ENCODE assay signal across 15 cellular contexts in the genomic region with DNA sequence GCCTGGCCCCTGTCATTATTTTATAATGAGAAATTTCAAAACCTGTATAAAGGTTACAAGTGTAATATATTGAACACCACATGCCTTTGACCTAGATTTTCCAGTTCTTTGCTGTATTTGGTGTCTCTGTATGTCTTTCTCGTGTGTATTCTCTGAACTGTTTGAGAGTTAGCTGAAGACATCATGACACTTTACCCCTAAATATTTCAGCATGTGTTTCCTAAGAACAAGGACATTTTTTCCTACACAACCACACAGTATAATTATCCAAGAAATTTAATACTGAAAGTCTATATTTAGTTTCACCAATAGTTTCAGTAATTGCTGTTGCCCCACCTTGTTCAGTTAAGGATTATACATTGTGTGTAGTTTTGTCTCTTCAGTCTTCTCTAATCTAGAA.
"Had no signal": no experiment of that assay in that cellular context is flagged by ENCODE, and none has a peak within 500 bp of the region (broad histone marks: within the 10 kb centered on the region; RNA-seq: fewer than 3 reads in every experiment).

No MANE protein-coding gene starts in this region.

- H3K27ac ChIP-seq: breast epithelium, skin epidermis, suprapubic skin, tibial nerve had no signal

- H3K36me3 ChIP-seq: breast epithelium, suprapubic skin, tibial nerve had no signal

- H3K4me3 ChIP-seq: breast epithelium, heart left ventricle, skin epidermis, suprapubic skin, tibial nerve had no signal

- H3K9me3 ChIP-seq: breast epithelium, heart left ventricle, suprapubic skin, tibial nerve had no signal

- ATAC-seq: stimulated activated naive CD8-positive, alpha-beta T cell treated with anti-CD3 and anti-CD28 coated beads, Interleukin-15, amount 100 ng/mL, for 72 hours had no signal

- DNase-seq: activated CD4-positive, alpha-beta T cell treated with anti-CD3 and anti-CD28 coated beads for 4 hours; activated CD4-positive, alpha-beta T cell treated with anti-CD3 and anti-CD28 coated beads, Interleukin-2, amount 50 U/mL, for 48 hours; activated CD4-positive, CD25-positive, alpha-beta regulatory T cell; activated CD8-positive, alpha-beta memory T cell treated with anti-CD3 and anti-CD28 coated beads, Interleukin-2, amount 50 U/mL, for 48 hours; activated naive CD4-positive, alpha-beta T cell treated with anti-CD3 and anti-CD28 coated beads for 36 hours; activated T-cell treated with anti-CD3 and anti-CD28 coated beads, Interleukin-2, amount 50 U/mL, for 48 hours; amniotic stem cell; effector memory CD4-positive, alpha-beta T cell; heart left ventricle; stimulated activated CD4-positive, alpha-beta T cell treated with anti-CD3 and anti-CD28 coated beads, Interleukin-1b, Interleukin-23, amount 100 ng/mL, for 48 hours; stimulated activated naive CD8-positive, alpha-beta T cell treated with anti-CD3 and anti-CD28 coated beads, Interleukin-15, amount 100 ng/mL, for 72 hours had no signal

- H3K27me3 ChIP-seq: breast epithelium, heart left ventricle, suprapubic skin, tibial nerve had no signal
